In the genomic region with DNA sequence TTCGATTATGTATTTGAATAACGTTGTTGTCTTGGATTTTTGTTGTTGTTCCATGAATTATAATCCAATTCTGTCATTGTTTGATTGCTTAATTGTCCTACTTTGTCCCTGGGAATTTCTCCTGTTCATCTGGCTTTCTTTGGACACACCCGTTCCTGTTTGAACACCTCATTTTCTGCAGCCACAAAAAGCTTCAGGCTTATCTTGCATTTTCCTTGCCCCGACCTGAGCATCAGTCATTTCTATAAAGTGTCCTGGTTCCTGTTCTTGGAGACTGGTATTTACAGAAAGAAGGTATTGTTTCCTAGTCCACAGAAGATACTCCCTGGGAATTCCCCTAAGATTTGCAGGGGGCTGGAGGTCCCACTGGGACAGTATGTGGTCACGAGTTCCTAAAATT, we compare ENCODE assay signal across 18 cellular contexts.
DNase-seq lines count a peak whose midpoint lies in the region; ATAC-seq, FAIRE-seq and TF ChIP-seq lines count a peak whose summit lies in the region.
"Had no signal": no experiment of that assay in that cellular context is flagged by ENCODE, and none has a peak within 500 bp of the region (broad histone marks: within the 10 kb centered on the region; RNA-seq: fewer than 3 reads in every experiment).

No MANE protein-coding gene starts in this region.

- TF ChIP-seq CTCF in bronchial epithelial cell (IDR thresholded peaks at IDR 0.05; ENCODE audit: insufficient read depth, low read length, severe bottlenecking) (no peak), thyroid gland (IDR thresholded peaks at IDR 0.05) (no peak), osteoblast (IDR thresholded peaks at IDR 0.05; ENCODE audit: extremely low read depth, low read depth, low read length) (no peak)

- WGBS in thyroid gland, 2 donors = 75% methylated on average over 5 of the region's 5 CpGs

- H3K9me3 ChIP-seq in thyroid gland (no peaks in the 10 kb centered on the region), osteoblast (ENCODE audit: low read depth, low read length) (no peaks in the 10 kb centered on the region)
- H3K9me3 ChIP-seq: HAP-1 had no signal

- no peaks in the 10 kb centered on the region for H3K27me3 ChIP-seq in bronchial epithelial cell (ENCODE audit: control insufficient read depth, insufficient read depth, low read length)
- no peaks in the 10 kb centered on the region for H3K27me3 ChIP-seq in thyroid gland
- H3K27me3 ChIP-seq in osteoblast (ENCODE audit: insufficient read depth, low read length) = no peaks in the 10 kb centered on the region

- no peak overlapping the region for H2AFZ ChIP-seq in osteoblast (ENCODE audit: low read length)

- TF ChIP-seq POLR2A in H54 (IDR thresholded peaks at IDR 0.05; ENCODE audit: low read depth, low read length) (no peak), thyroid gland (IDR thresholded peaks at IDR 0.05) (no peak)

- H4K20me1 ChIP-seq in osteoblast (ENCODE audit: insufficient read depth, low read length) = no peaks in the 10 kb centered on the region

- intact Hi-C loops in thyroid gland (cut with DNase I) = no loop called here

- no peak overlapping the region for H3K27ac ChIP-seq in thyroid gland
- H3K27ac ChIP-seq in osteoblast (ENCODE audit: low read depth, low read length) = no peak overlapping the region
- H3K27ac ChIP-seq: HL-60 had no signal

- H3K4me1 ChIP-seq in thyroid gland = no peaks in the 10 kb centered on the region
- peaks cover 4% of the 10 kb centered on the region for H3K4me1 ChIP-seq in osteoblast (ENCODE audit: insufficient read depth, low read length)
- H3K4me1 ChIP-seq: HAP-1 had no signal

- H3K79me2 ChIP-seq in osteoblast (ENCODE audit: insufficient read depth, low read length) = no peaks in the 10 kb centered on the region

- DNase-seq in H54 (ENCODE audit: insufficient read length, low spot score) (no peak), NCI-H69 (lab: John Stamatoyannopoulos, UW) (peak; percentile 21), bronchial epithelial cell (ENCODE audit: low read depth) (peak; percentile 33), thyroid gland (no peak), osteoblast (ENCODE audit: insufficient read length, low spot score, missing footprints) (no peak)
- DNase-seq: C1 segment of cervical spinal cord; CD4-positive, alpha-beta T cell; DMS79; EL; GDM1; GOT3 had no signal

- no peak overlapping the region for H3K4me3 ChIP-seq in bronchial epithelial cell (ENCODE audit: low read depth, low read length)
- no peak overlapping the region for H3K4me3 ChIP-seq in thyroid gland (replicated peaks in 1 of 3)
- no peak overlapping the region for H3K4me3 ChIP-seq in osteoblast (ENCODE audit: insufficient read depth, low read length)
- H3K4me3 ChIP-seq: HAP-1 had no signal

- ATAC-seq in HG02678 (IDR thresholded peaks at IDR 0.05; ENCODE audit: unreplicated experiment) (no peak), HG03520 (IDR thresholded peaks at IDR 0.05; ENCODE audit: unreplicated experiment) (no peak)

- no peaks in the 10 kb centered on the region for H3K36me3 ChIP-seq in bronchial epithelial cell (ENCODE audit: control insufficient read depth, insufficient read depth, low read length)
- H3K36me3 ChIP-seq in thyroid gland = no peaks in the 10 kb centered on the region
- no peaks in the 10 kb centered on the region for H3K36me3 ChIP-seq in osteoblast (ENCODE audit: insufficient read depth, low read length)
- H3K36me3 ChIP-seq: HAP-1 had no signal

- FAIRE-seq in H54 (lab: Jason Lieb, UNC) (peak; percentile 96), bronchial epithelial cell (lab: Jason Lieb, UNC) (no peak)
- FAIRE-seq: A204.1, GM12892, GM19239 had no signal

- no peak overlapping the region for H3K4me2 ChIP-seq in osteoblast (ENCODE audit: insufficient read depth, low read length)

Comparison
In these comparisons a context has a peak if more than half of its experiments do, and no peak if none do; other contexts are left out.
1. DNase-seq: peak in NCI-H69 (single experiment) and bronchial epithelial cell (single experiment); none in H54 (single experiment), thyroid gland (0 of 2) and osteoblast (single experiment).